In the genomic region with DNA sequence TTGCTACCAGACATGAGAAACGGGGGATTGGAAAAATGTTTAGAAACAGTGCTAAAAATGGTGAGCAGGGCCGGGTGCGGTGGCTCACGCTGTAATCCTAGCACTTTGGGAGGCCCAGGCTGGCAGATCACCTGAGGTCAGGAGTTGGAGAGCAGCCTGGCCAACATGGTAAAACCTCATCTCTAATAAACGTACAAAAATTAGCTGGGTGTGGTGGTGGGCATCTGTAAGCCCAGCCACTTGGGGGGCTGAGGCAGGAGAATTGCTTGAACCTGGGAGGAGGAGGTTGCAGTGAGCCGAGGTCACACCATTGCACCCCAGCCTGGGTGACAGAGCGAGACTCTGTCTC, we compare ENCODE assay signal across 7 cellular contexts.
DNase-seq lines count a peak whose midpoint lies in the region; ATAC-seq, FAIRE-seq and TF ChIP-seq lines count a peak whose summit lies in the region.
"Not testable (repeated sequence)": the region's sequence is repeated elsewhere in the genome, so short reads cannot be mapped to it uniquely, and the experiment has no call there.

No MANE protein-coding gene starts in this region.

- H3K4me3 Mint-ChIP-seq in naive thymus-derived CD4-positive, alpha-beta T cell = not testable (repeated sequence)

- H3K4me1 Mint-ChIP-seq in naive thymus-derived CD4-positive, alpha-beta T cell = peaks cover 26 to 78% (median 67%) of the 10 kb centered on the region in 7 donors

- BruUV-seq in K562 (replicated peaks; lab: Mats Ljungman, UMichigan) = not testable (repeated sequence)

- H3K36me3 Mint-ChIP-seq in naive thymus-derived CD4-positive, alpha-beta T cell = not testable (repeated sequence)

- H3K27ac ChIP-seq in SK-N-MC = peak overlapping the region; percentile 70
- peak overlapping the region; percentile 69; the same call in 2 of the 3 replicates for H3K27ac ChIP-seq in K562 (ENCODE audit: extremely low read depth, low read depth, low read length)
- H3K27ac ChIP-seq in cardiac muscle cell = peak overlapping the region; percentile 67
- H3K27ac ChIP-seq in left lung = peak overlapping the region; percentile 16 to 57
- H3K27ac ChIP-seq in naive thymus-derived CD4-positive, alpha-beta T cell (ENCODE audit: low read depth, low read length) = not testable (repeated sequence)
- H3K27ac ChIP-seq in psoas muscle = peak overlapping the region; percentile 79
- H3K27ac ChIP-seq in upper lobe of left lung = peak overlapping the region; percentile 31 to 62 (median 36)

- not testable (repeated sequence) for H2AFZ ChIP-seq in K562 (ENCODE audit: low read depth, low read length)

- WGBS in K562 (ENCODE audit: insufficient coverage, low coverage, missing lambda C conversion rate) = 14% methylated on average over 7 of the region's 7 CpGs
- 38 to 59% (median 41%) methylated on average over 7 of the region's 7 CpGs for WGBS in psoas muscle, 3 donors
- 65 to 70% methylated on average over 7 of the region's 7 CpGs for WGBS in upper lobe of left lung, 2 donors

- not testable (repeated sequence) for H3K27me3 Mint-ChIP-seq in naive thymus-derived CD4-positive, alpha-beta T cell

- H3K4me1 ChIP-seq in K562 (replicated peaks in 1 of 2; ENCODE audit: control insufficient read depth in 2 of 2, insufficient read depth in 2 of 2, low read length in 2 of 2) = peaks cover 41 to 64% of the 10 kb centered on the region in 2 experiments
- peaks cover 63% of the 10 kb centered on the region for H3K4me1 ChIP-seq in cardiac muscle cell (ENCODE audit: low read depth)
- H3K4me1 ChIP-seq in left lung = peaks cover 19 to 47% of the 10 kb centered on the region in 2 donors
- H3K4me1 ChIP-seq in naive thymus-derived CD4-positive, alpha-beta T cell (ENCODE audit: control insufficient read depth in 2 of 2, insufficient read depth in 2 of 2, low read length in 2 of 2) = peaks cover 10 to 27% of the 10 kb centered on the region in 2 donors
- peaks cover 83% of the 10 kb centered on the region for H3K4me1 ChIP-seq in psoas muscle
- peaks cover 32 to 63% (median 47%) of the 10 kb centered on the region in 4 donors for H3K4me1 ChIP-seq in upper lobe of left lung

- not testable (repeated sequence) for H3K4me3 ChIP-seq in SK-N-MC; K562; cardiac muscle cell; left lung; naive thymus-derived CD4-positive, alpha-beta T cell (ENCODE audit: low read length); psoas muscle; upper lobe of left lung

- intact Hi-C loops in K562 (cut with micrococcal nuclease) (loop anchor here (5.0 to 10.0 kb wide), 2 partner anchors 34 to 759 kb away; partner anchors contain the start of gene CDKN2C), psoas muscle (cut with DNase I) (loop anchor here in 1 of 2 donors (5.0 kb wide), 1 partner anchor 36 kb away; no protein-coding TSS in a partner anchor)
- intact Hi-C loops in left lung (cut with DNase I); naive thymus-derived CD4-positive, alpha-beta T cell (cut with micrococcal nuclease): not testable (repeated sequence)

- POLR2A ChIA-PET in K562 (lab: Yijun Ruan, JAX) = interaction anchor here (0.7 to 6.1 kb wide), 5 partner anchors 7 to 34 kb away, joined by 3 to 52 read pairs (median 4); no protein-coding TSS in a partner anchor
- POLR2A ChIA-PET in naive thymus-derived CD4-positive, alpha-beta T cell (lab: Charles Lee) = not testable (repeated sequence)

- TF ChIP-seq EP300 in K562 (IDR thresholded peaks at IDR 0.05; ENCODE audit: low read length); upper lobe of left lung (IDR thresholded peaks at IDR 0.05): not testable (repeated sequence)

- DNase-seq in SK-N-MC (ENCODE audit: low read depth, low spot score); K562 (ENCODE audit: extremely low read depth in 1 of 4, low spot score in 3 of 4); cardiac muscle cell (ENCODE audit: low read depth in 1 of 2, low spot score in 1 of 2); left lung; naive thymus-derived CD4-positive, alpha-beta T cell; psoas muscle; upper lobe of left lung: not testable (repeated sequence)

- H3K9ac ChIP-seq in SK-N-MC (ENCODE audit: insufficient read length) = not testable (repeated sequence)
- H3K9ac ChIP-seq in K562 (ENCODE audit: insufficient read depth in 1 of 2, low read depth in 2 of 2, low read length in 2 of 2) = peak overlapping the region; percentile 74 to 81; a peak in 3 of 4 replicates

- H3K9me1 ChIP-seq in K562 (ENCODE audit: control insufficient read depth, insufficient read depth, low read length) = not testable (repeated sequence)

- not testable (repeated sequence) for H3K36me3 ChIP-seq in SK-N-MC (ENCODE audit: insufficient read depth, low read length); K562 (ENCODE audit: control insufficient read depth, insufficient read depth, low read length); cardiac muscle cell; left lung; naive thymus-derived CD4-positive, alpha-beta T cell (ENCODE audit: control insufficient read depth in 2 of 3, insufficient read depth in 3 of 3, low read length in 3 of 3); psoas muscle (ENCODE audit: insufficient read depth in 1 of 2, low read depth in 1 of 2); upper lobe of left lung

- not testable (repeated sequence) for ATAC-seq in K562; left lung; naive thymus-derived CD4-positive, alpha-beta T cell; psoas muscle; upper lobe of left lung (ENCODE audit: low FRiP score in 2 of 2)

- H3K9me3 Mint-ChIP-seq in naive thymus-derived CD4-positive, alpha-beta T cell = not testable (repeated sequence)

- TF ChIP-seq CTCF in K562 (IDR thresholded peaks at IDR 0.05 in 2 of 3, conservative IDR thresholded peaks at IDR 0.05 in 1 of 3; ENCODE audit: insufficient read depth in 2 of 3, low read depth in 1 of 3, low read length in 3 of 3); cardiac muscle cell (IDR thresholded peaks at IDR 0.05; ENCODE audit: low read depth, low read length); left lung (IDR thresholded peaks at IDR 0.05); psoas muscle (IDR thresholded peaks at IDR 0.05); upper lobe of left lung (IDR thresholded peaks at IDR 0.05): not testable (repeated sequence)

- not testable (repeated sequence) for H3K27me3 ChIP-seq in K562 (ENCODE audit: control insufficient read depth in 2 of 2, insufficient read depth in 2 of 2, low read length in 2 of 2); cardiac muscle cell; left lung; naive thymus-derived CD4-positive, alpha-beta T cell (ENCODE audit: control insufficient read depth in 2 of 2, insufficient read depth in 2 of 2, low read length in 2 of 2); psoas muscle (ENCODE audit: insufficient read depth in 3 of 3, low read length in 2 of 3); upper lobe of left lung

- H3K79me2 ChIP-seq in K562 (ENCODE audit: control insufficient read depth, insufficient read depth, low read length) = peaks cover 96% of the 10 kb centered on the region

- not testable (repeated sequence) for H3K9me3 ChIP-seq in SK-N-MC (ENCODE audit: low read depth, low read length); K562 (replicated peaks; ENCODE audit: control insufficient read depth, insufficient read depth, low read depth, low read length); cardiac muscle cell (ENCODE audit: low read depth); left lung; naive thymus-derived CD4-positive, alpha-beta T cell (ENCODE audit: control insufficient read depth in 2 of 3, low read length in 3 of 3); psoas muscle; upper lobe of left lung

- not testable (repeated sequence) for TF ChIP-seq POLR2A in K562 (conservative IDR thresholded peaks at IDR 0.05); upper lobe of left lung (IDR thresholded peaks at IDR 0.05)

- H3K27ac Mint-ChIP-seq in naive thymus-derived CD4-positive, alpha-beta T cell = peak overlapping the region in 5 of 9 donors; percentile 1 to 60 (median 6)

- not testable (repeated sequence) for TF ChIP-seq RAD21 in K562 (CRISPR knock-in tag; conservative IDR thresholded peaks at IDR 0.05 in 1 of 2, IDR thresholded peaks at IDR 0.05 in 1 of 2)

- not testable (repeated sequence) for FAIRE-seq in K562 (lab: Jason Lieb, UNC)

- CTCF ChIA-PET in K562 (lab: Yijun Ruan, JAX; ENCODE audit: low intra/inter-chr PET ratio); naive thymus-derived CD4-positive, alpha-beta T cell (lab: Charles Lee): not testable (repeated sequence)

- in situ Hi-C loops in K562 (cut with MboI) = not testable (repeated sequence)

- H3K4me2 ChIP-seq in K562 (ENCODE audit: insufficient read depth, low read length) = peak overlapping the region; percentile 79

- H4K20me1 ChIP-seq in K562 (replicated peaks; ENCODE audit: control insufficient read depth, insufficient read depth, low read length) = peaks cover 14% of the 10 kb centered on the region; the same call in 1 of the 2 replicates

TF ChIP-seq in K562, 482 proteins besides CTCF, POLR2A, EP300 and RAD21 (continues in another document):
- peak; percentile 49 for TF ChIP-seq CHD1 (IDR thresholded peaks at IDR 0.05; ENCODE audit: low read length)
- TF ChIP-seq DMBX1 (CRISPR knock-in tag; IDR thresholded peaks at IDR 0.05; ENCODE audit: borderline replicate concordance) = peak; percentile 32; the same call in 1 of the 2 replicates
- not testable (repeated sequence) for TF ChIP-seq NR4A1 (CRISPR knock-in tag; IDR thresholded peaks at IDR 0.05)
- TF ChIP-seq NR4A1 (tag; IDR thresholded peaks at IDR 0.05) = 0 out of 2 replicates have a peak, but pooled peaks have one; percentile 48
